In the genomic region with DNA sequence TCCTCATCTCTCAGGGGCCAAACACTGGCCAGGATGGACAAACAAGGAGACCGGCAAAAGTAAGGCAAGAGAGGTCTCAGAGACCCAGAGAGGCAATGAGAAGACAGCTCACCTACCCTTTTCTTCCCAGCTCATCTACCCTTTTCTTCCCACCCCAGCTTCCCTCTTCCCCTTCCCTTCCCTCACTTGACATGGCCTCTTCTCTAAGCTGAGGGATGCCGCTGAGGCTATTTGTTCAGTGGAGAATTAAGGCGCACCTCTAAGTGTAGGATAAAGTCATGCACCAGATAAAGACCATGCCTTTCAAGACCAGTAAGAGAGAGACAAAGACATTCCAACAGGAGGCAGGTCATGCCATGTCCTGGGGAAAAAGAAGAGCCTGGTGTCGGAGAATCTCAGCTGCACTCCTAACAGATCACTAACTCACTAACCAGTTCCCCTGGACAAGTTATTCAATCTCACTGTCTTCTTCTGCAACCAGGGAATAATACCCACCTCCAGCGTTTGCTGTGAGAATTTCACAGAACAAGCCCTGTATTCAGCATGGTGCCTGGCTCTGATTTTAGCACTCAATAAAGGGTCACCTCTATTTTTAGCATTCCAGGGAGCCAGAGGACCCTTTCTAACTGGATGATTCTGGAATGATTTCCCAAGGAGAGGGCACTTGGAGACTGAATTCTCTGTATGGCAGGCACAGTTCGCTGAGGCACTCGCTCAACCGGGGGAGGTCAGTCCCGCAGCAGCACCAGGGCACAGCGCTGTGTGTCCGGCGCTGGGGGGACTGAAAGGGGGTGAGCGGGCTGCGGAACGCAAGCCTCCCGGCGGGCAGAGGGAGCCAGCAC, we compare ENCODE assay signal across 8 cellular contexts. TPM values are rescaled to one million over a fixed set of nuclear protein-coding genes. Genes with fewer than 3 reads are reported as not detected.
DNase-seq lines count a peak whose midpoint lies in the region; ATAC-seq and TF ChIP-seq lines count a peak whose summit lies in the region.

No MANE protein-coding gene starts in this region.

- H3K4me1 ChIP-seq in OCI-LY7 (ENCODE audit: insufficient read depth, low read length, poor library complexity, severe bottlenecking) (peaks cover 21% of the 10 kb centered on the region), neural progenitor cell (peaks cover 15% of the 10 kb centered on the region)

- no peak overlapping the region for H3K9ac ChIP-seq in neural progenitor cell

- H3K9me2 ChIP-seq in OCI-LY7 (ENCODE audit: insufficient read depth, low read length), result no peaks in the 10 kb centered on the region

- H3K36me3 Mint-ChIP-seq in CD4-positive, alpha-beta T cell (ENCODE audit: low read depth), result peaks cover 5% of the 10 kb centered on the region
- no peaks in the 10 kb centered on the region for H3K36me3 Mint-ChIP-seq in endothelial cell (ENCODE audit: low read depth, unreplicated experiment)
- H3K36me3 Mint-ChIP-seq in neural progenitor cell, result no peaks in the 10 kb centered on the region

- no peak overlapping the region for H3K27ac ChIP-seq in CD4-positive, alpha-beta T cell (ENCODE audit: low read depth, low read length)
- no peak overlapping the region for H3K27ac ChIP-seq in OCI-LY7 (ENCODE audit: low read depth, low read length, poor library complexity, severe bottlenecking)
- no peak overlapping the region for H3K27ac ChIP-seq in neural progenitor cell

- H3K4me2 ChIP-seq in OCI-LY7 (ENCODE audit: low read length), result peak overlapping the region; percentile 84
- H3K4me2 ChIP-seq in neural progenitor cell, result peak overlapping the region; percentile 97

- H3K4me3 Mint-ChIP-seq in CD4-positive, alpha-beta T cell, result peak overlapping the region; percentile 88
- H3K4me3 Mint-ChIP-seq in endothelial cell (ENCODE audit: unreplicated experiment) (peak overlapping the region; percentile 89), neural progenitor cell (peak overlapping the region; percentile 91)

- peaks cover 5% of the 10 kb centered on the region for H3K27me3 Mint-ChIP-seq in CD4-positive, alpha-beta T cell
- H3K27me3 Mint-ChIP-seq in endothelial cell (ENCODE audit: unreplicated experiment) (peaks cover 15% of the 10 kb centered on the region), neural progenitor cell (ENCODE audit: insufficient read depth, low read depth) (peaks cover 20% of the 10 kb centered on the region)

- peaks cover 20% of the 10 kb centered on the region for H3K4me1 Mint-ChIP-seq in CD4-positive, alpha-beta T cell (ENCODE audit: low read depth)
- peaks cover 37% of the 10 kb centered on the region for H3K4me1 Mint-ChIP-seq in endothelial cell (ENCODE audit: unreplicated experiment)
- H3K4me1 Mint-ChIP-seq in neural progenitor cell, result peaks cover 22% of the 10 kb centered on the region

- CTCF ChIA-PET in CD4-positive, alpha-beta T cell (lab: Charles Lee), result interaction anchor here (1.0 to 1.6 kb wide), 2 partner anchors 24 to 47 kb away, joined by 3 to 4 read pairs; no protein-coding TSS in a partner anchor
- CTCF ChIA-PET in OCI-LY7 (lab: Charles Lee; ENCODE audit: unreplicated experiment), result no interaction called here

- H3K36me3 ChIP-seq in OCI-LY7 (ENCODE audit: insufficient read depth, low read length) (no peaks in the 10 kb centered on the region), neural progenitor cell (no peaks in the 10 kb centered on the region)

- H3K79me2 ChIP-seq in OCI-LY7 (ENCODE audit: insufficient read depth, low read depth, low read length) (no peaks in the 10 kb centered on the region), neural progenitor cell (ENCODE audit: low read depth) (no peaks in the 10 kb centered on the region)

- peak overlapping the region; percentile 92; the same call in 1 of the 2 replicates for H2AFZ ChIP-seq in OCI-LY7 (ENCODE audit: low read length)
- H2AFZ ChIP-seq in neural progenitor cell (replicated peaks), result peak overlapping the region; percentile 43

- no peaks in the 10 kb centered on the region for H3K9me3 Mint-ChIP-seq in CD4-positive, alpha-beta T cell
- H3K9me3 Mint-ChIP-seq in endothelial cell (ENCODE audit: unreplicated experiment) (no peaks in the 10 kb centered on the region), neural progenitor cell (no peaks in the 10 kb centered on the region)

- DNase-seq in CD4-positive, alpha-beta T cell, result no peak
- DNase-seq in OCI-LY7 (ENCODE audit: low spot score) (no peak), endothelial cell (ENCODE audit: low spot score) (no peak), neural progenitor cell (ENCODE audit: low spot score) (peak; percentile 51), NCI-H187 treated with DMSO at 0.1 percent for 48 hours (lab: John Stamatoyannopoulos, UW) (no peak)

- intact Hi-C loops in CD4-positive, alpha-beta T cell (cut with DNase I, micrococcal nuclease), result loop anchor here (1.0 to 10.0 kb wide), 11 partner anchors 30 to 1175 kb away; partner anchors contain the start of genes ATRAID (in 1 of the 2), BABAM2 (in 1 of the 2), CAD (in 1 of the 2) and GTF3C2 (in 1 of the 2)
- intact Hi-C loops in OCI-LY7 (cut with micrococcal nuclease; ENCODE audit: unreplicated experiment), result loop anchor here (5.0 kb wide), 2 partner anchors 363 to 617 kb away; partner anchors contain the start of genes MRPL33 and PPP1CB

- no peak for TF ChIP-seq CTCF in CD4-positive, alpha-beta T cell (IDR thresholded peaks at IDR 0.05)
- TF ChIP-seq CTCF in OCI-LY7 (conservative IDR thresholded peaks at IDR 0.05; ENCODE audit: low read length), result no peak
- no peak for TF ChIP-seq CTCF in endothelial cell (IDR thresholded peaks at IDR 0.05; ENCODE audit: unreplicated experiment)
- TF ChIP-seq CTCF in neural progenitor cell (IDR thresholded peaks at IDR 0.05), result no peak

- POLR2A ChIA-PET in CD4-positive, alpha-beta T cell (lab: Charles Lee), result interaction anchor here (0.6 to 4.8 kb wide), 4 partner anchors 20 to 116 kb away, joined by 3 to 46 read pairs (median 19); no protein-coding TSS in a partner anchor
- POLR2A ChIA-PET in OCI-LY7 (lab: Charles Lee), result interaction anchor here (0.6 kb wide), 1 partner anchor 44 kb away, joined by 4 read pairs; no protein-coding TSS in a partner anchor

- ATAC-seq in CD4-positive, alpha-beta T cell (ENCODE audit: poor library complexity), result no peak
- ATAC-seq in GM21717 (IDR thresholded peaks at IDR 0.05; ENCODE audit: unreplicated experiment) (no peak), HG03097 (IDR thresholded peaks at IDR 0.05; ENCODE audit: low FRiP score, unreplicated experiment) (no peak), HG03175 (IDR thresholded peaks at IDR 0.05; ENCODE audit: unreplicated experiment) (no peak)

- H4K20me1 ChIP-seq in OCI-LY7 (ENCODE audit: insufficient read depth, low read length), result no peaks in the 10 kb centered on the region
- H4K20me1 ChIP-seq in neural progenitor cell (ENCODE audit: low read depth), result peaks cover 6% of the 10 kb centered on the region

- H3K9me3 ChIP-seq in CD4-positive, alpha-beta T cell (ENCODE audit: control insufficient read depth, low read length), result no peaks in the 10 kb centered on the region
- no peaks in the 10 kb centered on the region for H3K9me3 ChIP-seq in OCI-LY7 (ENCODE audit: low read length)
- H3K9me3 ChIP-seq in neural progenitor cell (ENCODE audit: low read depth), result no peaks in the 10 kb centered on the region

- peak overlapping the region; percentile 74 for H3K4me3 ChIP-seq in OCI-LY7 (ENCODE audit: low read depth, low read length, poor library complexity, severe bottlenecking)
- peak overlapping the region; percentile 76 for H3K4me3 ChIP-seq in neural progenitor cell

- H3F3A ChIP-seq in neural progenitor cell (ENCODE audit: low read depth), result peaks cover 42% of the 10 kb centered on the region

- peak overlapping the region; percentile 90 for H3K27ac Mint-ChIP-seq in CD4-positive, alpha-beta T cell
- H3K27ac Mint-ChIP-seq in endothelial cell (ENCODE audit: unreplicated experiment), result peak overlapping the region; percentile 83
- H3K27ac Mint-ChIP-seq in neural progenitor cell, result peak overlapping the region; percentile 92

- no peaks in the 10 kb centered on the region for H3K27me3 ChIP-seq in CD4-positive, alpha-beta T cell (ENCODE audit: control insufficient read depth, insufficient read depth, low read length)
- peaks cover 37% of the 10 kb centered on the region for H3K27me3 ChIP-seq in neural progenitor cell

- BruUV-seq in OCI-LY7 (replicated peaks; lab: Mats Ljungman, UMichigan), result no TSS peak

RNA-seq across cellular contexts. Expression of gene FOSL2, which starts 3.0 kb away (rescaled TPM):
- 100 to 1,000 TPM; 152 to 155 TPM for total RNA-seq in CD4-positive, alpha-beta T cell
- total RNA-seq in OCI-LY7 (2014; rRNA removed; shearing (Covaris generic)), result 0.03 and 0.35 TPM in 2 replicates
- total RNA-seq in OCI-LY7 (2022) (0.39 and 1.0 TPM in 2 replicates), endothelial cell (ENCODE audit: unreplicated experiment) (24.4 TPM), neural progenitor cell (ENCODE audit: low replicate concordance) (1.3 and 3.7 TPM in 2 replicates)
